29 cellular contexts compared by ENCODE assay signal in genomic region chr4:85836588-85836987, GRCh38.
"Had no signal": no experiment of that assay in that cellular context is flagged by ENCODE, and none has a peak within 500 bp of the region (broad histone marks: within the 10 kb centered on the region; RNA-seq: fewer than 3 reads in every experiment).

No MANE protein-coding gene starts in this region.

- H3K4me1 Mint-ChIP-seq: activated naive CD4-positive, alpha-beta T cell treated with anti-CD3 and anti-CD28 coated beads, Interleukin-2, amount 10 ng/mL, durations not matched to agents 7 days and 5 days; activated naive CD8-positive, alpha-beta T cell treated with anti-CD3 and anti-CD28 coated beads, Interleukin-2, amount 10 ng/mL, durations not matched to agents 7 days and 5 days; naive thymus-derived CD8-positive, alpha-beta T cell had no signal

- H3K36me3 ChIP-seq: lower lobe of right lung, ovary, prostate gland, sigmoid colon, stomach, suprapubic skin, tibial artery, upper lobe of right lung had no signal

- H3K4me3 ChIP-seq: lower lobe of right lung, mucosa of descending colon, ovary, prostate gland, sigmoid colon, smooth muscle cell, stomach, suprapubic skin, tibial artery, upper lobe of right lung had no signal

- H3K4me1 ChIP-seq: lower lobe of right lung, prostate gland, suprapubic skin, upper lobe of right lung had no signal

- H3K27me3 ChIP-seq: ovary, sigmoid colon, stomach, suprapubic skin, tibial artery, upper lobe of right lung had no signal

- H3K36me3 Mint-ChIP-seq: activated naive CD4-positive, alpha-beta T cell treated with anti-CD3 and anti-CD28 coated beads, Interleukin-2, amount 10 ng/mL, durations not matched to agents 7 days and 5 days; activated naive CD8-positive, alpha-beta T cell treated with anti-CD3 and anti-CD28 coated beads, Interleukin-2, amount 10 ng/mL, durations not matched to agents 7 days and 5 days; naive thymus-derived CD8-positive, alpha-beta T cell had no signal

- H3K27me3 Mint-ChIP-seq: activated naive CD4-positive, alpha-beta T cell treated with anti-CD3 and anti-CD28 coated beads, Interleukin-2, amount 10 ng/mL, durations not matched to agents 7 days and 5 days; activated naive CD8-positive, alpha-beta T cell treated with anti-CD3 and anti-CD28 coated beads, Interleukin-2, amount 10 ng/mL, durations not matched to agents 7 days and 5 days; naive thymus-derived CD8-positive, alpha-beta T cell; stimulated activated naive B cell treated with anti-CD40 and anti-IgM and Interleukin-4, amounts not matched to agents 10 μg/mL and 1 μg/mL and 100 μg/mL, for 72 hours had no signal

- H3K4me3 Mint-ChIP-seq: activated naive CD4-positive, alpha-beta T cell treated with anti-CD3 and anti-CD28 coated beads, Interleukin-2, amount 10 ng/mL, durations not matched to agents 7 days and 5 days; activated naive CD8-positive, alpha-beta T cell treated with anti-CD3 and anti-CD28 coated beads, Interleukin-2, amount 10 ng/mL, durations not matched to agents 7 days and 5 days; activated T-helper 1 cell treated with anti-CD3 and anti-CD28 coated beads, Interleukin-12 subunit alpha, Interleukin-12 subunit beta, Interleukin-2, Interleukin-4 antibody, amounts not matched to agents 30 ng/mL and 10 ng/mL and 1 ng/mL, durations not matched to agents 14 hours and 24 hours and 36 hours; naive thymus-derived CD8-positive, alpha-beta T cell; stimulated activated naive B cell treated with anti-CD40 and anti-IgM and Interleukin-4, amounts not matched to agents 10 μg/mL and 1 μg/mL and 100 μg/mL, for 72 hours; T-helper 1 cell treated with Interleukin-12 subunit alpha and Interleukin-12 subunit beta and Interleukin-4 antibody, amounts not matched to agents 30 μg/mL and 1 μg/mL, for 36 hours had no signal

- H3K27ac Mint-ChIP-seq: activated naive CD4-positive, alpha-beta T cell treated with anti-CD3 and anti-CD28 coated beads, Interleukin-2, amount 10 ng/mL, durations not matched to agents 7 days and 5 days; activated naive CD8-positive, alpha-beta T cell treated with anti-CD3 and anti-CD28 coated beads, Interleukin-2, amount 10 ng/mL, durations not matched to agents 7 days and 5 days; activated T-helper 1 cell treated with anti-CD3 and anti-CD28 coated beads, Interleukin-12 subunit alpha, Interleukin-12 subunit beta, Interleukin-2, Interleukin-4 antibody, amounts not matched to agents 30 ng/mL and 10 ng/mL and 1 ng/mL, durations not matched to agents 14 hours and 24 hours and 36 hours; naive thymus-derived CD8-positive, alpha-beta T cell; stimulated activated naive B cell treated with anti-CD40 and anti-IgM and Interleukin-4, amounts not matched to agents 10 μg/mL and 1 μg/mL and 100 μg/mL, for 72 hours; T-helper 1 cell treated with Interleukin-12 subunit alpha and Interleukin-12 subunit beta and Interleukin-4 antibody, amounts not matched to agents 30 μg/mL and 1 μg/mL, for 36 hours had no signal

- DNase-seq: activated CD4-positive, alpha-beta T cell treated with anti-CD3 and anti-CD28 coated beads for 4 hours; activated CD4-positive, alpha-beta T cell treated with anti-CD3 and anti-CD28 coated beads, Interleukin-2, amount 50 U/mL, for 4 hours; activated effector memory CD4-positive, alpha-beta T cell treated with anti-CD3 and anti-CD28 coated beads, Interleukin-2, amount 50 U/mL, for 16 hours; activated naive CD4-positive, alpha-beta T cell treated with anti-CD3 and anti-CD28 coated beads, Interleukin-2, amount 10 ng/mL, durations not matched to agents 7 days and 5 days; activated naive CD8-positive, alpha-beta T cell treated with anti-CD3 and anti-CD28 coated beads, Interleukin-2, amount 10 ng/mL, durations not matched to agents 7 days and 5 days; amniotic stem cell; caudate nucleus; foreskin fibroblast; lower lobe of right lung; mucosa of descending colon; naive thymus-derived CD8-positive, alpha-beta T cell; ovary; sigmoid colon; stimulated activated CD4-positive, alpha-beta T cell treated with anti-CD3 and anti-CD28 coated beads, Interleukin-1b, Interleukin-23, amount 100 ng/mL, for 48 hours; stimulated activated CD4-positive, alpha-beta T cell treated with anti-CD3 and anti-CD28 coated beads, Interleukin-4, amount 100 ng/mL, for 4 hours; stimulated activated CD8-positive, alpha-beta memory T cell treated with anti-CD3 and anti-CD28 coated beads, Interleukin-4, amount 100 ng/mL, for 48 hours; stimulated activated naive B cell treated with anti-CD40 and anti-IgM and Interleukin-4, amounts not matched to agents 10 μg/mL and 1 μg/mL and 100 μg/mL, for 72 hours; stomach; SW 1271; T-helper 9 cell; tibial artery; upper lobe of right lung had no signal

- H3K9me3 ChIP-seq: lower lobe of right lung, mucosa of descending colon, ovary, prostate gland, sigmoid colon, stomach, suprapubic skin, tibial artery, upper lobe of right lung had no signal

- H3K27ac ChIP-seq: lower lobe of right lung, ovary, prostate gland, sigmoid colon, suprapubic skin, upper lobe of right lung, VCaP had no signal

- H3K9me3 Mint-ChIP-seq: activated naive CD4-positive, alpha-beta T cell treated with anti-CD3 and anti-CD28 coated beads, Interleukin-2, amount 10 ng/mL, durations not matched to agents 7 days and 5 days; activated naive CD8-positive, alpha-beta T cell treated with anti-CD3 and anti-CD28 coated beads, Interleukin-2, amount 10 ng/mL, durations not matched to agents 7 days and 5 days; activated T-helper 1 cell treated with anti-CD3 and anti-CD28 coated beads, Interleukin-12 subunit alpha, Interleukin-12 subunit beta, Interleukin-2, Interleukin-4 antibody, amounts not matched to agents 30 ng/mL and 10 ng/mL and 1 ng/mL, durations not matched to agents 14 hours and 24 hours and 36 hours; T-helper 1 cell treated with Interleukin-12 subunit alpha and Interleukin-12 subunit beta and Interleukin-4 antibody, amounts not matched to agents 30 μg/mL and 1 μg/mL, for 36 hours had no signal

- ATAC-seq: left lobe of liver; lower lobe of right lung; mucosa of descending colon; naive thymus-derived CD8-positive, alpha-beta T cell; stimulated activated naive B cell treated with anti-CD40 and anti-IgM and Interleukin-4, amounts not matched to agents 10 μg/mL and 1 μg/mL and 100 μg/mL, for 72 hours; upper lobe of right lung had no signal

- H3K4me2 ChIP-seq: smooth muscle cell had no signal
